22 cellular contexts compared by ENCODE assay signal in the genomic region with DNA sequence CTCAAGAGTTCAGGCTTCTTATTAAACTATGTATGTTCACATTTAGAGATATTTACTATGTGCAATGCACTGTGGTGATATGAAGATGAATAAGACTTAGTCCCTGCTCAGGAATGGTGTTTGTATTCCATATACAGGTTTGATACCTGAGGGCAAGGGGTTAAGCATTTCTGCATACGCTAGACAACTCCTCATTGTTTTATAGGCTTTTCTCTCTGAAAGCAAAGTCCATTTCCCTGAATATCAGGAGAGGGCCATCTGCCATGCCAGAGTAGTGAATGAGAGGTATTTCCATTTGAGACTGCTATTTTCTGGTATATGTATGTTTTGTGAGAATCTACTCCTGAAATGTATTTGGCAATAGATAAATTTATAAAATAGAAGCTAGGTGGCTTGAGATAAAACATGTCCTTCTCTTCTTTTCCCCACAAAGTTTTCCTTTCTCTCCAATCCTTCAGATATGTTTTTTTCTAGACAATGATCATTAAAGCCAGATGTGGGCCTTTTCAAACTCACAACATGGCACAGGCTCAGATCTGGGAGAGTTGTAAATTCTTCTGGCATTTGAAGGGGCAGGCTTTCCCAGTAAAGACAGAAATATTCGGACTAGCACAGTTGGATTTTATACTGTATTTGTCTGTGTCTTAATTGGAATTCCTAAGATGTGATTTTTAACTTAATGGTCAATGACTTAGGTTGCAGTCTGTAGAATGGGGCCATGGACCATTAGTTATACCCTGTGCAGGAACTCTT.
A peak's percentile ranks its signal among the peaks of the same experiment; 100 is the strongest.
DNase-seq lines count a peak whose midpoint lies in the region; ATAC-seq and TF ChIP-seq lines count a peak whose summit lies in the region.
"Had no signal": no experiment of that assay in that cellular context is flagged by ENCODE, and none has a peak within 500 bp of the region (broad histone marks: within the 10 kb centered on the region; RNA-seq: fewer than 3 reads in every experiment).

No MANE protein-coding gene starts in this region.

- CTCF ChIA-PET in HEK293 (lab: Yijun Ruan, JAX) = interaction anchor here (0.5 to 2.6 kb wide), 5 partner anchors 55 to 415 kb away, joined by 3 to 17 read pairs (median 8); no protein-coding TSS in a partner anchor

- H4K8ac ChIP-seq in trophoblast cell (ENCODE audit: low read depth, low read length) = no peak overlapping the region

- no peak overlapping the region for H2BK12ac ChIP-seq in trophoblast cell (ENCODE audit: low read length)

- H3K18ac ChIP-seq in trophoblast cell (ENCODE audit: low read length) = no peak overlapping the region

- H3K9ac ChIP-seq in trophoblast cell (ENCODE audit: low read length) = no peak overlapping the region

- no peak overlapping the region for H2AK5ac ChIP-seq in trophoblast cell (ENCODE audit: low read length)

- WGBS in trophoblast cell (ENCODE audit: extremely low coverage, insufficient coverage, insufficient read length) = no CpG with 5 or more reads among the region's 2 CpGs

- H3K14ac ChIP-seq in trophoblast cell (ENCODE audit: low read length) = no peak overlapping the region

- H3K4me1 ChIP-seq in HEK293 (ENCODE audit: control insufficient read depth, insufficient read depth, low read length) (peaks cover 15% of the 10 kb centered on the region), mucosa of descending colon (ENCODE audit: low read depth) (peaks cover 59% of the 10 kb centered on the region), trophoblast cell (ENCODE audit: control insufficient read depth in 1 of 2, insufficient read depth in 2 of 2, low read length in 2 of 2) (peaks cover 10 to 16% of the 10 kb centered on the region in 2 experiments)

- H4K12ac ChIP-seq in trophoblast cell (ENCODE audit: low read depth, low read length) = no peak overlapping the region

- H3K4me3 ChIP-seq in AG10803 (ENCODE audit: low read length) (no peak overlapping the region), HEK293 (ENCODE audit: low read depth, low read length) (no peak overlapping the region), fibroblast of mammary gland (ENCODE audit: control insufficient read depth, low read depth, low read length) (no peak overlapping the region), mucosa of descending colon (no peak overlapping the region), trophoblast cell (ENCODE audit: low read depth, low read length) (no peak overlapping the region)
- H3K4me3 ChIP-seq: coronary artery, esophagus muscularis mucosa, MG63, SJSA1, testis had no signal

- H3K9me3 ChIP-seq in HEK293 (ENCODE audit: control insufficient read depth, insufficient read depth, low read depth, low read length) (no peaks in the 10 kb centered on the region), mucosa of descending colon (no peaks in the 10 kb centered on the region), trophoblast cell (ENCODE audit: insufficient read depth, low read depth, low read length) (no peaks in the 10 kb centered on the region)
- H3K9me3 ChIP-seq: esophagus muscularis mucosa, MG63, SJSA1, testis had no signal

- no peak overlapping the region for H3K23ac ChIP-seq in trophoblast cell (ENCODE audit: low read length)

- H3K27ac ChIP-seq in HEK293 (ENCODE audit: extremely low read depth, low read depth, low read length) = no peak overlapping the region
- no peak overlapping the region for H3K27ac ChIP-seq in trophoblast cell (ENCODE audit: low read depth, low read length)
- H3K27ac ChIP-seq: coronary artery, esophagus muscularis mucosa, SJSA1, testis had no signal

- POLR2A ChIA-PET in HEK293 (lab: Yijun Ruan, JAX) = no interaction called here

- H3K36me3 ChIP-seq in HEK293 (ENCODE audit: control insufficient read depth in 2 of 2, insufficient read depth in 1 of 2, low read length in 2 of 2) = no peaks in the 10 kb centered on the region
- no peaks in the 10 kb centered on the region for H3K36me3 ChIP-seq in mucosa of descending colon (ENCODE audit: low read depth)
- no peaks in the 10 kb centered on the region for H3K36me3 ChIP-seq in trophoblast cell (ENCODE audit: control insufficient read depth in 1 of 2, insufficient read depth in 2 of 2, low read length in 2 of 2)
- H3K36me3 ChIP-seq: esophagus muscularis mucosa, MG63, SJSA1 had no signal

- intact Hi-C loops in mucosa of descending colon (cut with DNase I, micrococcal nuclease) = no loop called here

- in situ Hi-C loops in GM13976 (cut with MboI; ENCODE audit: low sequenced_read_pairs, unreplicated experiment) = no loop called here

- no peaks in the 10 kb centered on the region for H3K79me2 ChIP-seq in trophoblast cell (ENCODE audit: control insufficient read depth, insufficient read depth, low read length, poor library complexity)

- ATAC-seq in mucosa of descending colon = peak; percentile 38
- no peak for ATAC-seq in GM21717 (IDR thresholded peaks at IDR 0.05; ENCODE audit: unreplicated experiment)
- ATAC-seq: activated T-cell treated with anti-CD3 and anti-CD28 coated beads, Interleukin-2, amount 50 U/mL, for 72 hours; stimulated activated effector memory CD8-positive, alpha-beta T cell treated with anti-CD3 and anti-CD28 coated beads, Interleukin-12 subunit alpha, Interleukin-12 subunit beta, amount 100 ng/mL, for 72 hours had no signal

- no peak overlapping the region for H4K91ac ChIP-seq in trophoblast cell (ENCODE audit: low read depth, low read length)

- no peak overlapping the region for H2BK5ac ChIP-seq in trophoblast cell (ENCODE audit: low read depth, low read length, poor library complexity)

- H3K4ac ChIP-seq in trophoblast cell (ENCODE audit: low read depth, low read length) = no peak overlapping the region

- no peak for TF ChIP-seq CTCF in AG10803 (conservative IDR thresholded peaks at IDR 0.05; ENCODE audit: low read length)
- no peak for TF ChIP-seq CTCF in HEK293 (tag by site-specific recombination; IDR thresholded peaks at IDR 0.05)
- no peak for TF ChIP-seq CTCF in fibroblast of mammary gland (conservative IDR thresholded peaks at IDR 0.05; ENCODE audit: control insufficient read depth, insufficient read depth, low read depth, low read length)
- TF ChIP-seq CTCF in mucosa of descending colon (IDR thresholded peaks at IDR 0.05) = no peak
- no peak for TF ChIP-seq CTCF in GM13976 (IDR thresholded peaks at IDR 0.05; ENCODE audit: borderline replicate concordance, control extremely low read depth, extremely low read depth, insufficient read depth, missing control alignments)

- H3K27me3 ChIP-seq in trophoblast cell (ENCODE audit: insufficient read depth, low read length) = no peaks in the 10 kb centered on the region
- H3K27me3 ChIP-seq: esophagus muscularis mucosa, MG63, SJSA1, testis had no signal

- H3K79me1 ChIP-seq in trophoblast cell (ENCODE audit: low read length) = peaks cover 2% of the 10 kb centered on the region

- DNase-seq in AG10803 (ENCODE audit: low read depth) (peak; percentile 86), fibroblast of mammary gland (ENCODE audit: low read depth) (peak; percentile 60), mucosa of descending colon (no peak), DMS114 treated with DMSO at 0.1 percent for 48 hours (lab: John Stamatoyannopoulos, UW; ENCODE audit: unreplicated experiment) (no peak), GM13976 (ENCODE audit: low spot score) (no peak), trophoblast cell (no peak)
- DNase-seq: activated CD4-positive, alpha-beta T cell treated with anti-CD3 and anti-CD28 coated beads for 4 hours; activated naive CD4-positive, alpha-beta T cell treated with anti-CD3 and anti-CD28 coated beads, Interleukin-2, amount 50 U/mL, for 16 hours; activated T-cell treated with anti-CD3 and anti-CD28 coated beads, Interleukin-2, amount 50 U/mL, for 72 hours; GDM1; KBM-7; MG63; NCI-H1436; NCI-H524 treated with DMSO at 0.1 percent for 48 hours; stimulated activated CD4-positive, alpha-beta T cell treated with anti-CD3 and anti-CD28 coated beads, Interleukin-2, amount 100 ng/mL, for 48 hours; testis had no signal

- H2BK120ac ChIP-seq in trophoblast cell (ENCODE audit: insufficient read depth, low read length, poor library complexity) = no peak overlapping the region

- H2AFZ ChIP-seq in trophoblast cell (ENCODE audit: insufficient read depth, low read length, poor library complexity) = no peak overlapping the region

- no peak overlapping the region for H3K4me2 ChIP-seq in trophoblast cell (ENCODE audit: low read length)

TF ChIP-seq in HEK293, 187 proteins besides CTCF, POLR2A, EP300 and RAD21:
- TF ChIP-seq ZNF138 (tag by site-specific recombination; IDR thresholded peaks at IDR 0.05; ENCODE audit: borderline replicate concordance) (no peak), ZBTB20 (tag by site-specific recombination; IDR thresholded peaks at IDR 0.05) (peak; percentile 23; the same call in 1 of the 2 replicates), ZNF335 (tag by site-specific recombination; conservative IDR thresholded peaks at IDR 0.05) (peak; percentile 64)
TF ChIP-seq in HEK293: peak in this region for 2.

Comparison
In these comparisons a context has a peak if more than half of its experiments do, and no peak if none do; other contexts are left out.
1. DNase-seq: peak in AG10803 (single experiment) and fibroblast of mammary gland (single experiment); none in mucosa of descending colon (0 of 3), DMS114 treated with DMSO at 0.1 percent for 48 hours (single experiment), GM13976 (single experiment) and trophoblast cell (0 of 2).